14 cellular contexts compared by ENCODE assay signal in genomic region chr16:85637808-85638186, GRCh38. TPM values are rescaled to one million over a fixed set of nuclear protein-coding genes. Genes with fewer than 3 reads are reported as not detected.
DNase-seq lines count a peak whose midpoint lies in the region; ATAC-seq and TF ChIP-seq lines count a peak whose summit lies in the region.
"Had no signal": no experiment of that assay in that cellular context is flagged by ENCODE, and none has a peak within 500 bp of the region (broad histone marks: within the 10 kb centered on the region; RNA-seq: fewer than 3 reads in every experiment).

No MANE protein-coding gene starts in this region.

- intact Hi-C loops in PC-3 (cut with micrococcal nuclease) (no loop called here), left ventricle myocardium superior (cut with micrococcal nuclease) (no loop called here), Calu3 (cut with micrococcal nuclease; ENCODE audit: unreplicated experiment) (no loop called here)

- no peak overlapping the region for H3K9ac ChIP-seq in PC-3 (ENCODE audit: low read length)

- DNase-seq in NCI-H1694 treated with DMSO at 0.1 percent for 48 hours (lab: John Stamatoyannopoulos, UW) (peak; percentile 17), NCI-H1694 (lab: John Stamatoyannopoulos, UW) (no peak), PC-3 (no peak), left ventricle myocardium superior (peak; percentile 76), HAP-1 (ENCODE audit: low spot score in 2 of 2) (no peak), Calu3 (no peak)
- DNase-seq in stimulated activated naive CD4-positive, alpha-beta T cell treated with Interleukin-2 at 50 U/mL for 16 hours (lab: John Stamatoyannopoulos, UW) = no peak
- DNase-seq: islet precursor cell had no signal

- H3K4me2 ChIP-seq in PC-3 (ENCODE audit: low read length) = no peak overlapping the region
- H3K4me2 ChIP-seq: A549 had no signal

- POLR2A ChIA-PET in PC-3 (lab: Charles Lee; ENCODE audit: unreplicated experiment) = no interaction called here

- in situ Hi-C loops in HAP-1 (cut with MboI; ENCODE audit: low sequenced_read_pairs) = no loop called here

- no peaks in the 10 kb centered on the region for H3K27me3 Mint-ChIP-seq in stimulated activated memory B cell treated with anti-CD40 and anti-IgM and Interleukin-4, amounts not matched to agents 10 μg/mL and 1 μg/mL and 100 μg/mL, for 72 hours
- H3K27me3 Mint-ChIP-seq in Calu3 (ENCODE audit: unreplicated experiment) = no peaks in the 10 kb centered on the region

- no peaks in the 10 kb centered on the region for H3K9me2 ChIP-seq in PC-3 (replicated peaks; ENCODE audit: low read length)

- H3K4me1 ChIP-seq in PC-3 (ENCODE audit: insufficient read depth, low read length) (no peaks in the 10 kb centered on the region), HAP-1 (no peaks in the 10 kb centered on the region)

- BruUV-seq in PC-3 (replicated peaks; lab: Mats Ljungman, UMichigan) = no TSS peak
- BruUV-seq in Calu3 (replicated peaks; lab: Mats Ljungman, UMichigan) = no TSS peak

- H3K9me3 Mint-ChIP-seq in stimulated activated memory B cell treated with anti-CD40 and anti-IgM and Interleukin-4, amounts not matched to agents 10 μg/mL and 1 μg/mL and 100 μg/mL, for 72 hours = no peaks in the 10 kb centered on the region
- H3K9me3 Mint-ChIP-seq in Calu3 (ENCODE audit: low read depth, unreplicated experiment) = no peaks in the 10 kb centered on the region
- H3K9me3 Mint-ChIP-seq: neural crest cell; T-helper 2 cell treated with Interferon-gamma antibody and Interleukin-4, amounts not matched to agents 5 μg/mL and 100 μg/mL, for 36 hours had no signal

- H3K4me1 Mint-ChIP-seq in stimulated activated memory B cell treated with anti-CD40 and anti-IgM and Interleukin-4, amounts not matched to agents 10 μg/mL and 1 μg/mL and 100 μg/mL, for 72 hours = peaks cover 33% of the 10 kb centered on the region
- no peaks in the 10 kb centered on the region for H3K4me1 Mint-ChIP-seq in Calu3 (ENCODE audit: low read depth, unreplicated experiment)

- no peaks in the 10 kb centered on the region for H3F3A ChIP-seq in PC-3 (ENCODE audit: low read length, unreplicated experiment)

- H3K4me3 ChIP-seq in PC-3 (ENCODE audit: low read length) (no peak overlapping the region), HAP-1 (no peak overlapping the region)
- H3K4me3 ChIP-seq: A549, skin epidermis, tibial nerve had no signal

- no peaks in the 10 kb centered on the region for H4K20me1 ChIP-seq in PC-3 (ENCODE audit: low read length)

- H3K27ac Mint-ChIP-seq in stimulated activated memory B cell treated with anti-CD40 and anti-IgM and Interleukin-4, amounts not matched to agents 10 μg/mL and 1 μg/mL and 100 μg/mL, for 72 hours = peak overlapping the region; percentile 18
- no peak overlapping the region for H3K27ac Mint-ChIP-seq in Calu3 (ENCODE audit: unreplicated experiment)
- H3K27ac Mint-ChIP-seq: T-helper 2 cell treated with Interferon-gamma antibody and Interleukin-4, amounts not matched to agents 5 μg/mL and 100 μg/mL, for 36 hours had no signal

- H3K79me2 ChIP-seq in PC-3 (ENCODE audit: low read length) = peaks cover 56% of the 10 kb centered on the region

- H3K36me3 ChIP-seq in PC-3 (ENCODE audit: low read depth, low read length) = no peaks in the 10 kb centered on the region
- peaks cover 53% of the 10 kb centered on the region for H3K36me3 ChIP-seq in HAP-1 (replicated peaks)

- ATAC-seq in PC-3 = peak; percentile 55; the same call in 1 of the 2 replicates
- peak; percentile 67 for ATAC-seq in left ventricle myocardium superior
- ATAC-seq in stimulated activated memory B cell treated with anti-CD40 and anti-IgM and Interleukin-4, amounts not matched to agents 10 μg/mL and 1 μg/mL and 100 μg/mL, for 72 hours = no peak
- ATAC-seq: A549 had no signal

- peaks cover 6% of the 10 kb centered on the region for H3K36me3 Mint-ChIP-seq in stimulated activated memory B cell treated with anti-CD40 and anti-IgM and Interleukin-4, amounts not matched to agents 10 μg/mL and 1 μg/mL and 100 μg/mL, for 72 hours
- H3K36me3 Mint-ChIP-seq in Calu3 (ENCODE audit: insufficient read depth, unreplicated experiment) = peaks cover 7% of the 10 kb centered on the region

- H3K9me3 ChIP-seq in PC-3 (ENCODE audit: low read length) (no peaks in the 10 kb centered on the region), HAP-1 (no peaks in the 10 kb centered on the region)
- H3K9me3 ChIP-seq: A549, tibial nerve had no signal

- H3K27ac ChIP-seq in PC-3 (ENCODE audit: low read length) = no peak overlapping the region
- H3K27ac ChIP-seq: A549, skin epidermis, tibial nerve had no signal

- no peak overlapping the region for H2AFZ ChIP-seq in PC-3 (ENCODE audit: low read length)

- CTCF ChIA-PET in PC-3 (lab: Charles Lee) = no interaction called here
- CTCF ChIA-PET in Calu3 (lab: Charles Lee) = no interaction called here

- no peaks in the 10 kb centered on the region for H3K27me3 ChIP-seq in PC-3 (ENCODE audit: low read length)
- H3K27me3 ChIP-seq in HAP-1 (ENCODE audit: low read depth) = no peaks in the 10 kb centered on the region
- H3K27me3 ChIP-seq: tibial nerve had no signal

- TF ChIP-seq CTCF in PC-3 (conservative IDR thresholded peaks at IDR 0.05; ENCODE audit: low read depth, low read length) (no peak), Calu3 (IDR thresholded peaks at IDR 0.05; ENCODE audit: unreplicated experiment) (no peak)

- H3K4me3 Mint-ChIP-seq in stimulated activated memory B cell treated with anti-CD40 and anti-IgM and Interleukin-4, amounts not matched to agents 10 μg/mL and 1 μg/mL and 100 μg/mL, for 72 hours = no peak overlapping the region
- no peak overlapping the region for H3K4me3 Mint-ChIP-seq in Calu3 (ENCODE audit: low read depth, unreplicated experiment)
- H3K4me3 Mint-ChIP-seq: neural crest cell; T-helper 2 cell treated with Interferon-gamma antibody and Interleukin-4, amounts not matched to agents 5 μg/mL and 100 μg/mL, for 36 hours had no signal

RNA-seq across cellular contexts. Expression of gene GSE1, which starts 24.7 kb away (rescaled TPM):
- 38.4 and 60.8 TPM in 2 replicates for total RNA-seq in PC-3 (2014; rRNA removed)
- total RNA-seq in left ventricle myocardium superior = 40.4 TPM
- total RNA-seq in Calu3 (2022) = 45.3 and 46.2 TPM in 2 replicates

RNA-seq across cellular contexts. Expression of gene GINS2, which starts 51.0 kb away (rescaled TPM):
- total RNA-seq in PC-3 (2014; rRNA removed) = 24.8 and 28.7 TPM in 2 replicates
- total RNA-seq in left ventricle myocardium superior = 0.42 TPM
- total RNA-seq in Calu3 (2022) = 19.7 and 25.2 TPM in 2 replicates

Comparison
In these comparisons a context has a peak if more than half of its experiments do, and no peak if none do; other contexts are left out.
1. DNase-seq: peak in NCI-H1694 treated with DMSO at 0.1 percent for 48 hours (single experiment) and left ventricle myocardium superior (single experiment); none in NCI-H1694 (single experiment), PC-3 (single experiment), stimulated activated naive CD4-positive, alpha-beta T cell treated with Interleukin-2 at 50 U/mL for 16 hours (single experiment), HAP-1 (0 of 2) and Calu3 (single experiment).
2. RNA of gene GINS2, which starts 51.0 kb away (total RNA-seq): 24.8 to 28.7 TPM in PC-3 and 19.7 to 25.2 TPM in Calu3; 0.42 TPM in left ventricle myocardium superior (single experiment); every median in the first group is over 10 times any median in the second.